ENCODE assay signal across 10 cellular contexts in the genomic region with DNA sequence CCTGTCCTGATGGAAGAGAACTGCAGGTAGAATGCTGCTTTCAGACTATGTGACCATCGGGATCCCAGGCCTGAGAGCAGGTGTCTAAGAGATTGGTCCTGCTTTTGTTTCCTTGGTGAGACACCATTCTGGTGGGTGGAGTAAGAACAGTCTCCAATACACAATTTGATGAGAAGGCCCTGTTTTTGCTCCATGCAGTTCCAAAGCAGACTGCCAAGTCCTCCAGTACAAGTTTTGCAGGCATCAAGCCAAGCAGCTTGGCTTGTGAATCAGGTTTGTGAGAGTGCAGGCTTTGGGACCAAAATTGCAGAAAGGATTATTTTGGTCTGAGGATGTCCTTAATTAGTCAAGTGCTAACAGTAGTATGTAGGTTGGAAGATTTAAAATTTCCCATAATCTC.
DNase-seq lines count a peak whose midpoint lies in the region; ATAC-seq and TF ChIP-seq lines count a peak whose summit lies in the region.
"Had no signal": no experiment of that assay in that cellular context is flagged by ENCODE, and none has a peak within 500 bp of the region (broad histone marks: within the 10 kb centered on the region; RNA-seq: fewer than 3 reads in every experiment).

No MANE protein-coding gene starts in this region.

- peaks cover 30% of the 10 kb centered on the region for H3K4me1 ChIP-seq in CD8-positive, alpha-beta T cell (ENCODE audit: insufficient read depth, low read length)
- peaks cover 5 to 40% (median 22%) of the 10 kb centered on the region in 12 donors for H3K4me1 ChIP-seq in heart left ventricle

- TF ChIP-seq POLR2A in heart left ventricle (IDR thresholded peaks at IDR 0.05) = no peak

- DNase-seq in CD8-positive, alpha-beta T cell = no peak
- no peak for DNase-seq in activated B cell treated with CpG ODN at 0.5 μM for 24 hours
- DNase-seq in heart left ventricle = peak in 4 of 5 donors; percentile 65 to 83 (median 70)
- peak; percentile 76 for DNase-seq in pons (ENCODE audit: low spot score)
- DNase-seq in stimulated activated naive CD4-positive, alpha-beta T cell (lab: John Stamatoyannopoulos, UW) = no peak
- no peak for DNase-seq in NCI-H82 treated with DMSO at 0.1 percent for 48 hours (lab: John Stamatoyannopoulos, UW; ENCODE audit: unreplicated experiment)
- DNase-seq: DMS79 treated with DMSO at 0.1 percent for 48 hours, lower lobe of right lung had no signal

- no peaks in the 10 kb centered on the region for H3K27me3 Mint-ChIP-seq in CD8-positive, alpha-beta T cell (ENCODE audit: low read depth)
- H3K27me3 Mint-ChIP-seq in activated B cell treated with CpG ODN at 0.5 μM for 24 hours = no peaks in the 10 kb centered on the region

- no peaks in the 10 kb centered on the region for H3K9me3 ChIP-seq in CD8-positive, alpha-beta T cell (ENCODE audit: low read length)
- no peaks in the 10 kb centered on the region for H3K9me3 ChIP-seq in heart left ventricle
- H3K9me3 ChIP-seq: lower lobe of right lung had no signal

- no peak for TF ChIP-seq CTCF in CD8-positive, alpha-beta T cell (IDR thresholded peaks at IDR 0.05)
- TF ChIP-seq CTCF in activated B cell treated with CpG ODN at 0.5 μM for 24 hours (IDR thresholded peaks at IDR 0.05) (no peak), heart left ventricle (IDR thresholded peaks at IDR 0.05) (no peak)

- WGBS in heart left ventricle, 4 donors = 39 to 42% (median 42%) methylated on average over 1 of the region's 1 CpG

- intact Hi-C loops in CD8-positive, alpha-beta T cell (cut with DNase I, micrococcal nuclease) = loop anchor here in 1 of 2 experiments (2.0 to 5.0 kb wide), 3 partner anchors 15 to 65 kb away; no protein-coding TSS in a partner anchor
- intact Hi-C loops in activated B cell treated with CpG ODN at 0.5 μM for 24 hours (cut with micrococcal nuclease) (loop anchor here (2.0 kb wide), 1 partner anchor 13 kb away; no protein-coding TSS in a partner anchor), heart left ventricle (cut with DNase I) (loop anchor here in 1 of 10 donors (5.0 kb wide), 1 partner anchor 70 kb away; no protein-coding TSS in a partner anchor)

- CTCF ChIA-PET in CD8-positive, alpha-beta T cell (lab: Charles Lee) = interaction anchor here (1.2 kb wide), 1 partner anchor 71 kb away, joined by 3 read pairs; no protein-coding TSS in a partner anchor
- CTCF ChIA-PET in activated B cell treated with CpG ODN at 0.5 μM for 24 hours (lab: Charles Lee) = no interaction called here

- H3K4me3 Mint-ChIP-seq in CD8-positive, alpha-beta T cell = no peak overlapping the region
- H3K4me3 Mint-ChIP-seq in activated B cell treated with CpG ODN at 0.5 μM for 24 hours = no peak overlapping the region

- no peaks in the 10 kb centered on the region for H3K9me3 Mint-ChIP-seq in CD8-positive, alpha-beta T cell
- no peaks in the 10 kb centered on the region for H3K9me3 Mint-ChIP-seq in activated B cell treated with CpG ODN at 0.5 μM for 24 hours

- H3K36me3 Mint-ChIP-seq in CD8-positive, alpha-beta T cell = peaks cover 25% of the 10 kb centered on the region
- peaks cover 20% of the 10 kb centered on the region for H3K36me3 Mint-ChIP-seq in activated B cell treated with CpG ODN at 0.5 μM for 24 hours (ENCODE audit: low read depth)

- POLR2A ChIA-PET in CD8-positive, alpha-beta T cell (lab: Charles Lee) = no interaction called here
- POLR2A ChIA-PET in activated B cell treated with CpG ODN at 0.5 μM for 24 hours (lab: Charles Lee) = no interaction called here

- no peak overlapping the region for H3K4me3 ChIP-seq in CD8-positive, alpha-beta T cell (ENCODE audit: low read depth, low read length)
- H3K4me3 ChIP-seq in heart left ventricle = no peak overlapping the region
- H3K4me3 ChIP-seq: lower lobe of right lung had no signal

- ATAC-seq in CD8-positive, alpha-beta T cell = no peak
- ATAC-seq in activated B cell treated with CpG ODN at 0.5 μM for 24 hours (ENCODE audit: low read depth) = no peak
- peak; percentile 70 to 85 (median 78) for ATAC-seq in heart left ventricle
- no peak for ATAC-seq in HG02798 (IDR thresholded peaks at IDR 0.05; ENCODE audit: poor library complexity, unreplicated experiment)
- no peak for ATAC-seq in GM21528 (IDR thresholded peaks at IDR 0.05; ENCODE audit: low FRiP score, unreplicated experiment)

- no peak overlapping the region for H3K27ac ChIP-seq in CD8-positive, alpha-beta T cell (ENCODE audit: low read depth, low read length)
- peak overlapping the region in 4 of 12 donors; percentile 7 to 62 (median 24) for H3K27ac ChIP-seq in heart left ventricle
- H3K27ac ChIP-seq: lower lobe of right lung had no signal

- H3K27ac Mint-ChIP-seq in CD8-positive, alpha-beta T cell = peak overlapping the region; percentile 55
- H3K27ac Mint-ChIP-seq in activated B cell treated with CpG ODN at 0.5 μM for 24 hours = peak overlapping the region; percentile 14

- H3K36me3 ChIP-seq in CD8-positive, alpha-beta T cell (ENCODE audit: insufficient read depth, low read length) = peaks cover 11% of the 10 kb centered on the region
- peaks cover 0 to 8% (median 0%) of the 10 kb centered on the region in 9 donors for H3K36me3 ChIP-seq in heart left ventricle

- no peaks in the 10 kb centered on the region for H3K27me3 ChIP-seq in CD8-positive, alpha-beta T cell (ENCODE audit: insufficient read depth, low read length)
- H3K27me3 ChIP-seq in heart left ventricle = no peaks in the 10 kb centered on the region

- peaks cover 68% of the 10 kb centered on the region for H3K4me1 Mint-ChIP-seq in CD8-positive, alpha-beta T cell (ENCODE audit: low read depth)
- H3K4me1 Mint-ChIP-seq in activated B cell treated with CpG ODN at 0.5 μM for 24 hours = peaks cover 45% of the 10 kb centered on the region

Comparison
In these comparisons a context has a peak if more than half of its experiments do, and no peak if none do; other contexts are left out.
1. ATAC-seq: peak in heart left ventricle (4 of 4); none in CD8-positive, alpha-beta T cell (single experiment), activated B cell treated with CpG ODN at 0.5 μM for 24 hours (single experiment), HG02798 (single experiment) and GM21528 (single experiment).
2. DNase-seq: peak in heart left ventricle (4 of 5) and pons (single experiment); none in CD8-positive, alpha-beta T cell (0 of 7), activated B cell treated with CpG ODN at 0.5 μM for 24 hours (single experiment), stimulated activated naive CD4-positive, alpha-beta T cell (0 of 6) and NCI-H82 treated with DMSO at 0.1 percent for 48 hours (single experiment).